18 cellular contexts compared by ENCODE assay signal in genomic region chr2:172726172-172726735, GRCh38. TPM values are rescaled to one million over a fixed set of nuclear protein-coding genes. Genes with fewer than 3 reads are reported as not detected.
A peak's percentile ranks its signal among the peaks of the same experiment; 100 is the strongest.
DNase-seq lines count a peak whose midpoint lies in the region; ATAC-seq and TF ChIP-seq lines count a peak whose summit lies in the region.
"Had no signal": no experiment of that assay in that cellular context is flagged by ENCODE, and none has a peak within 500 bp of the region (broad histone marks: within the 10 kb centered on the region; RNA-seq: fewer than 3 reads in every experiment).

No MANE protein-coding gene starts in this region.

- H3K79me2 ChIP-seq in H9 (ENCODE audit: insufficient read depth, low read length) = no peaks in the 10 kb centered on the region

- TF ChIP-seq POLR2A in GM18505 (IDR thresholded peaks at IDR 0.05; ENCODE audit: borderline replicate concordance, extremely low read depth, insufficient read depth, insufficient read length) (no peak), sigmoid colon (IDR thresholded peaks at IDR 0.05) (no peak)

- no peak for ATAC-seq in GM18505 (IDR thresholded peaks at IDR 0.05; ENCODE audit: unreplicated experiment)
- ATAC-seq in GM19035 (IDR thresholded peaks at IDR 0.05; ENCODE audit: unreplicated experiment) = no peak
- ATAC-seq: gastrocnemius medialis, T-helper 17 cell, upper lobe of right lung had no signal

- no peaks in the 10 kb centered on the region for H3K36me3 ChIP-seq in sigmoid colon
- H3K36me3 ChIP-seq: adrenal gland, gastrocnemius medialis, Peyer's patch, upper lobe of right lung had no signal

- DNase-seq in H9 = no peak
- DNase-seq in UCSD-AML1 (lab: John Stamatoyannopoulos, UW; ENCODE audit: unreplicated experiment) = peak; percentile 35
- DNase-seq in fibroblast of peridontal ligament (ENCODE audit: extremely low read depth) = peak; percentile 26
- DNase-seq in progenitor cell of endocrine pancreas (ENCODE audit: low spot score, unreplicated experiment) = no peak
- no peak for DNase-seq in sigmoid colon
- DNase-seq in activated naive CD4-positive, alpha-beta T cell treated with anti-CD3 and anti-CD28 coated beads, Interleukin-2, amount 10 ng/mL, durations not matched to agents 7 days and 5 days = no peak
- DNase-seq: activated CD4-positive, alpha-beta T cell treated with anti-CD3 and anti-CD28 coated beads, Interleukin-2, amount 50 U/mL, for 1 hour; activated T-cell treated with anti-CD3 and anti-CD28 coated beads, Interleukin-2, amount 50 U/mL, for 48 hours; adrenal gland; gastrocnemius medialis; islet precursor cell; NCI-H510A; Peyer's patch; stimulated activated CD4-positive, alpha-beta T cell treated with anti-CD3 and anti-CD28 coated beads, Interleukin-2, amount 100 ng/mL, for 48 hours; T-helper 17 cell; upper lobe of right lung had no signal

- H3K14ac ChIP-seq in H9 (ENCODE audit: insufficient read depth, low read length) = 0 out of 2 replicates have a peak overlapping the region, but pooled peaks have one; percentile 11

- intact Hi-C loops in sigmoid colon (cut with DNase I) = no loop called here

- no peak overlapping the region for H3K4me3 Mint-ChIP-seq in H9
- H3K4me3 Mint-ChIP-seq in progenitor cell of endocrine pancreas (ENCODE audit: low read depth) = no peak overlapping the region
- H3K4me3 Mint-ChIP-seq in activated naive CD4-positive, alpha-beta T cell treated with anti-CD3 and anti-CD28 coated beads, Interleukin-2, amount 10 ng/mL, durations not matched to agents 7 days and 5 days = no peak overlapping the region
- H3K4me3 Mint-ChIP-seq: T-helper 17 cell had no signal

- H3K36me3 Mint-ChIP-seq in H9 (ENCODE audit: insufficient read depth in 1 of 3, low read depth in 3 of 3) (no peaks in the 10 kb centered on the region), progenitor cell of endocrine pancreas (ENCODE audit: insufficient read depth) (no peaks in the 10 kb centered on the region)
- no peaks in the 10 kb centered on the region for H3K36me3 Mint-ChIP-seq in activated naive CD4-positive, alpha-beta T cell treated with anti-CD3 and anti-CD28 coated beads, Interleukin-2, amount 10 ng/mL, durations not matched to agents 7 days and 5 days

- H3K27ac Mint-ChIP-seq in H9 (peak overlapping the region in 2 of 3 experiments; percentile 12 to 34; a peak in 1 of 7 replicates), progenitor cell of endocrine pancreas (peak overlapping the region; percentile 1)
- H3K27ac Mint-ChIP-seq in activated naive CD4-positive, alpha-beta T cell treated with anti-CD3 and anti-CD28 coated beads, Interleukin-2, amount 10 ng/mL, durations not matched to agents 7 days and 5 days = no peak overlapping the region
- H3K27ac Mint-ChIP-seq: T-helper 17 cell had no signal

- no peak overlapping the region for H3K23ac ChIP-seq in H9 (ENCODE audit: insufficient read length, low read depth, low read length)

- H3K4me1 ChIP-seq in H9 (ENCODE audit: insufficient read depth, low read length) = no peaks in the 10 kb centered on the region; the same call in 1 of the 2 replicates
- H3K4me1 ChIP-seq in sigmoid colon = no peaks in the 10 kb centered on the region
- H3K4me1 ChIP-seq: adrenal gland, gastrocnemius medialis, upper lobe of right lung had no signal

- H4K91ac ChIP-seq in H9 (ENCODE audit: insufficient read length, low read depth, low read length) = no peak overlapping the region

- CTCF ChIA-PET in activated naive CD4-positive, alpha-beta T cell treated with anti-CD3 and anti-CD28 coated beads, Interleukin-2, amount 10 ng/mL, durations not matched to agents 7 days and 5 days (lab: Charles Lee) = no interaction called here

- no peak overlapping the region for H3K9ac ChIP-seq in H9 (ENCODE audit: extremely low read depth, insufficient read length, low read length)

- TF ChIP-seq EP300 in sigmoid colon (IDR thresholded peaks at IDR 0.05) = no peak

- H2BK5ac ChIP-seq in H9 (ENCODE audit: insufficient read length, low read length) = no peak overlapping the region

- H4K5ac ChIP-seq in H9 (ENCODE audit: insufficient read length, low read depth, low read length) = no peak overlapping the region

- no peak overlapping the region for H2BK20ac ChIP-seq in H9 (ENCODE audit: low read depth, low read length, poor library complexity, severe bottlenecking)

- H3K27ac ChIP-seq in H9 (ENCODE audit: insufficient read length, low read depth, low read length) (no peak overlapping the region), sigmoid colon (no peak overlapping the region)
- H3K27ac ChIP-seq: adrenal gland, gastrocnemius medialis, Peyer's patch, upper lobe of right lung had no signal

- no CpG with 5 or more reads among the region's 8 CpGs for WGBS in H9 (ENCODE audit: extremely low coverage, insufficient read length, low lambda C conversion rate)
- WGBS in sigmoid colon, 2 donors = 57 to 66% methylated on average over 8 of the region's 8 CpGs

- no peak overlapping the region for H4K8ac ChIP-seq in H9 (replicated peaks; ENCODE audit: insufficient read length, low read depth, low read length)

- H3K18ac ChIP-seq in H9 (ENCODE audit: insufficient read length, low read depth, low read length) = no peak overlapping the region

- H3K9me3 Mint-ChIP-seq in H9 (no peaks in the 10 kb centered on the region), progenitor cell of endocrine pancreas (ENCODE audit: low read depth) (no peaks in the 10 kb centered on the region)
- no peaks in the 10 kb centered on the region for H3K9me3 Mint-ChIP-seq in activated naive CD4-positive, alpha-beta T cell treated with anti-CD3 and anti-CD28 coated beads, Interleukin-2, amount 10 ng/mL, durations not matched to agents 7 days and 5 days

- H3K4me2 ChIP-seq in H9 (ENCODE audit: insufficient read depth, insufficient read length, low read length) = no peak overlapping the region

- no peak overlapping the region for H2AK5ac ChIP-seq in H9 (ENCODE audit: insufficient read length, low read length)

- no peak overlapping the region for H3K4ac ChIP-seq in H9 (ENCODE audit: low read depth, low read length)

- no peak overlapping the region for H2BK12ac ChIP-seq in H9 (ENCODE audit: insufficient read length, low read depth, low read length)

- no peaks in the 10 kb centered on the region for H4K20me1 ChIP-seq in H9 (ENCODE audit: control insufficient read depth, insufficient read depth, insufficient read length)

- TF ChIP-seq CTCF in H9 (conservative IDR thresholded peaks at IDR 0.05) = no peak
- no peak for TF ChIP-seq CTCF in progenitor cell of endocrine pancreas (IDR thresholded peaks at IDR 0.05; ENCODE audit: unreplicated experiment)
- no peak for TF ChIP-seq CTCF in sigmoid colon (IDR thresholded peaks at IDR 0.05)

- no peak overlapping the region for H2AFZ ChIP-seq in H9 (ENCODE audit: low read length)

- no peak overlapping the region for H2BK15ac ChIP-seq in H9 (ENCODE audit: low read depth, low read length)

- H3K56ac ChIP-seq in H9 (ENCODE audit: insufficient read length, low read depth, low read length) = no peak overlapping the region

- no peak overlapping the region for H3K4me3 ChIP-seq in sigmoid colon
- H3K4me3 ChIP-seq: adrenal gland, gastrocnemius medialis, Peyer's patch, upper lobe of right lung had no signal

- no peaks in the 10 kb centered on the region for H3K79me1 ChIP-seq in H9 (ENCODE audit: insufficient read depth, low read depth, low read length, poor library complexity, severe bottlenecking)

- no peak overlapping the region for H3T11ph ChIP-seq in H9 (ENCODE audit: low read length)

- H3K23me2 ChIP-seq in H9 (ENCODE audit: insufficient read length, low read depth, low read length, poor library complexity, severe bottlenecking) = no peaks in the 10 kb centered on the region

- H3K27me3 Mint-ChIP-seq in H9 (ENCODE audit: low read depth) (peaks cover 4% of the 10 kb centered on the region; the same call in 1 of the 2 replicates), progenitor cell of endocrine pancreas (peaks cover 10% of the 10 kb centered on the region)
- H3K27me3 Mint-ChIP-seq in activated naive CD4-positive, alpha-beta T cell treated with anti-CD3 and anti-CD28 coated beads, Interleukin-2, amount 10 ng/mL, durations not matched to agents 7 days and 5 days = peaks cover 17% of the 10 kb centered on the region

- H3K9me3 ChIP-seq in H9 (ENCODE audit: control insufficient read depth, low read depth, low read length) = no peaks in the 10 kb centered on the region
- no peaks in the 10 kb centered on the region for H3K9me3 ChIP-seq in sigmoid colon
- H3K9me3 ChIP-seq: adrenal gland, gastrocnemius medialis, Peyer's patch, upper lobe of right lung had no signal

- peaks cover 16 to 24% of the 10 kb centered on the region in 2 experiments for H3K4me1 Mint-ChIP-seq in H9
- H3K4me1 Mint-ChIP-seq in progenitor cell of endocrine pancreas (ENCODE audit: low read depth) = peaks cover 1% of the 10 kb centered on the region
- no peaks in the 10 kb centered on the region for H3K4me1 Mint-ChIP-seq in activated naive CD4-positive, alpha-beta T cell treated with anti-CD3 and anti-CD28 coated beads, Interleukin-2, amount 10 ng/mL, durations not matched to agents 7 days and 5 days
- H3K4me1 Mint-ChIP-seq: T-helper 17 cell had no signal

- H2BK120ac ChIP-seq in H9 (ENCODE audit: low read depth, low read length, poor library complexity, severe bottlenecking) = no peak overlapping the region

- no peaks in the 10 kb centered on the region for H3K27me3 ChIP-seq in H9 (ENCODE audit: insufficient read depth, low read length)
- H3K27me3 ChIP-seq in sigmoid colon = no peaks in the 10 kb centered on the region
- H3K27me3 ChIP-seq: adrenal gland, gastrocnemius medialis, Peyer's patch, upper lobe of right lung had no signal

RNA-seq across cellular contexts. Expression of gene RAPGEF4, which starts 9.4 kb away (rescaled TPM):
- total RNA-seq in H9 (2021) (1.4 and 1.5 TPM in 2 replicates), progenitor cell of endocrine pancreas (8.6 and 11.9 TPM in 2 replicates), sigmoid colon (1 to 10 TPM; 3.7 to 7.6 (median 4.9) TPM)
- 1 to 10 TPM in 2 of 3 donors, under 1 TPM in 1; 0.23 to 4.2 (median 1.1) TPM for polyA plus RNA-seq in sigmoid colon

Comparison
In these comparisons a context has a peak if more than half of its experiments do, and no peak if none do; other contexts are left out.
1. DNase-seq: peak in UCSD-AML1 (single experiment) and fibroblast of peridontal ligament (single experiment); none in H9 (single experiment), progenitor cell of endocrine pancreas (single experiment), sigmoid colon (single experiment) and activated naive CD4-positive, alpha-beta T cell treated with anti-CD3 and anti-CD28 coated beads, Interleukin-2, amount 10 ng/mL, durations not matched to agents 7 days and 5 days (single experiment).